31 cellular contexts compared by ENCODE assay signal in genomic region chr1:7432896-7433380, GRCh38.
"Had no signal": no experiment of that assay in that cellular context is flagged by ENCODE, and none has a peak within 500 bp of the region (broad histone marks: within the 10 kb centered on the region; RNA-seq: fewer than 3 reads in every experiment).

No MANE protein-coding gene starts in this region.

- H3K27me3 ChIP-seq: brain microvascular endothelial cell, neutrophil, ovary, uterus had no signal

- H3K27ac ChIP-seq: brain microvascular endothelial cell, neutrophil, ovary, skin epidermis, uterus had no signal

- DNase-seq: activated CD4-positive, alpha-beta memory T cell treated with anti-CD3 and anti-CD28 coated beads, Interleukin-2, amount 10 ng/mL, durations not matched to agents 7 days and 5 days; activated CD4-positive, alpha-beta T cell treated with anti-CD3 and anti-CD28 coated beads, Interleukin-2, amount 10 ng/mL, durations not matched to agents 7 days and 5 days; activated CD4-positive, CD25-positive, alpha-beta regulatory T cell treated with anti-CD3 and anti-CD28 coated beads, Interleukin-2, amount 50 U/mL, for 72 hours; activated CD8-positive, alpha-beta memory T cell treated with anti-CD3 and anti-CD28 coated beads, Interleukin-2, amount 50 U/mL, for 48 hours; activated gamma-delta T cell; activated naive CD4-positive, alpha-beta T cell treated with anti-CD3 and anti-CD28 coated beads, Interleukin-2, amount 10 ng/mL, durations not matched to agents 7 days and 5 days; activated naive CD8-positive, alpha-beta T cell treated with anti-CD3 and anti-CD28 coated beads, Interleukin-2, amount 10 ng/mL, durations not matched to agents 7 days and 5 days; activated T-cell treated with anti-CD3 and anti-CD28 coated beads, Interleukin-2, amount 50 U/mL, for 24 hours; brain microvascular endothelial cell; endodermal cell; foreskin fibroblast; head of caudate nucleus; hippocampal formation; immature natural killer cell; mesendoderm; ovary; retina; stimulated activated CD4-positive, alpha-beta T cell treated with anti-CD3 and anti-CD28 coated beads, Interleukin-1b, Interleukin-23, amount 100 ng/mL, for 48 hours; stimulated activated CD4-positive, alpha-beta T cell treated with anti-CD3 and anti-CD28 coated beads, Interleukin-4, amount 100 ng/mL, for 4 hours; stimulated activated CD8-positive, alpha-beta memory T cell treated with anti-CD3 and anti-CD28 coated beads, Interleukin-4, amount 100 ng/mL, for 48 hours; stimulated activated naive CD8-positive, alpha-beta T cell treated with anti-CD3 and anti-CD28 coated beads, Interleukin-15, amount 100 ng/mL, for 72 hours; substantia nigra; T-helper 2 cell; uterus had no signal

- H3K4me3 ChIP-seq: lung, ovary, skin epidermis, uterus had no signal

- H3K4me1 ChIP-seq: uterus had no signal

- ATAC-seq: esophagus mucosa; left lobe of liver; sciatic nerve; stimulated activated memory B cell treated with anti-CD40 and anti-IgM and Interleukin-4, amounts not matched to agents 10 μg/mL and 1 μg/mL and 100 μg/mL, for 72 hours; stimulated activated naive CD8-positive, alpha-beta T cell treated with anti-CD3 and anti-CD28 coated beads, Interleukin-15, amount 100 ng/mL, for 72 hours had no signal

- H3K9me3 ChIP-seq: neutrophil, ovary, uterus had no signal

- H3K36me3 ChIP-seq: brain microvascular endothelial cell, neutrophil, ovary, uterus had no signal
